In the genomic region with DNA sequence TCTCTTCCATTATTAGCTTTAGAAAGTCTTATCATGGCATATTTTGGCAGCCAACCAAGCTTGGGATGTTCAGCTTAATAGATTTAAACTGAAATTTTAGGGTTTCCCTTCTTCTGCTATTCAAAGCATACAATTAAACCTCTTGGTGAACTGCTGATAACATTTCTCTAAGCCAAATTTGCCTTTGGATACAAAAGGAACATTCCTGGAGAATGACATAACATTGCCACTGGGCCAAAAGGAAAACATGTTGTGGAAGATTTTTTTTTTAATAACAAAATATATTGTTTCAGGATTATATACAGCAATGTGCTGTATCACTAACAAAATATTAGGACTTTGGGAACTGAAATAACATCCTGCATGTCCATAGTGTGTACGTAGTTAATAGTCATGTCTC, we compare ENCODE assay signal across 22 cellular contexts.
DNase-seq lines count a peak whose midpoint lies in the region; ATAC-seq and TF ChIP-seq lines count a peak whose summit lies in the region.
"Had no signal": no experiment of that assay in that cellular context is flagged by ENCODE, and none has a peak within 500 bp of the region (broad histone marks: within the 10 kb centered on the region; RNA-seq: fewer than 3 reads in every experiment).

No MANE protein-coding gene starts in this region.

- 0 out of 2 replicates have a peak, but pooled peaks cover 7% of the 10 kb centered on the region for H3K4me1 ChIP-seq in GM23248 (ENCODE audit: insufficient read depth)
- H3K4me1 ChIP-seq: right atrium auricular region had no signal

- no peak for ATAC-seq in HG02759 (IDR thresholded peaks at IDR 0.05; ENCODE audit: unreplicated experiment)
- ATAC-seq: GM12878, K562 had no signal

- no peaks in the 10 kb centered on the region; the same call in 1 of the 2 replicates for H3K9me2 ChIP-seq in GM23248 (ENCODE audit: insufficient read depth)

- no peaks in the 10 kb centered on the region for H3K27me3 ChIP-seq in GM23248 (replicated peaks; ENCODE audit: insufficient read depth)
- no peaks in the 10 kb centered on the region for H3K27me3 ChIP-seq in brain microvascular endothelial cell (replicated peaks)
- H3K27me3 ChIP-seq: cardiac muscle cell, right atrium auricular region had no signal

- peaks cover 5 to 29% (median 17%) of the 10 kb centered on the region in 6 donors for H3K9me3 Mint-ChIP-seq in immature natural killer cell

- no peaks in the 10 kb centered on the region for H3K79me2 ChIP-seq in GM23248 (ENCODE audit: insufficient read depth)

- no peak overlapping the region for H3K4me3 Mint-ChIP-seq in immature natural killer cell
- H3K4me3 Mint-ChIP-seq: activated B cell treated with CpG ODN at 0.5 μM for 24 hours; activated CD4-positive, alpha-beta memory T cell treated with anti-CD3 and anti-CD28 coated beads for 36 hours; CD4-positive, alpha-beta memory T cell; naive B cell had no signal

- no peak overlapping the region for H3K4me2 ChIP-seq in GM23248 (ENCODE audit: unreplicated experiment)

- H3K27ac ChIP-seq in GM23248 (no peak overlapping the region), brain microvascular endothelial cell (peak overlapping the region; percentile 47)
- H3K27ac ChIP-seq: cardiac muscle cell, right atrium auricular region had no signal

- H3K9me3 ChIP-seq in GM23248 (ENCODE audit: low read depth): no peaks in the 10 kb centered on the region
- H3K9me3 ChIP-seq: right atrium auricular region had no signal

- in situ Hi-C loops in GM23248 (cut with MboI): no loop called here
- in situ Hi-C loops in brain microvascular endothelial cell (cut with HindIII; ENCODE audit: low pct_ligation_motif_present, low sequenced_read_pairs): no loop called here

- no peak overlapping the region for H3K9ac ChIP-seq in GM23248

- no peak overlapping the region for H2AFZ ChIP-seq in GM23248

- no peaks in the 10 kb centered on the region for H3K36me3 Mint-ChIP-seq in immature natural killer cell
- H3K36me3 Mint-ChIP-seq: activated CD4-positive, alpha-beta memory T cell treated with anti-CD3 and anti-CD28 coated beads for 36 hours; CD4-positive, alpha-beta memory T cell; naive B cell had no signal

- H3K4me1 Mint-ChIP-seq in immature natural killer cell: no peaks in the 10 kb centered on the region
- H3K4me1 Mint-ChIP-seq: activated B cell treated with CpG ODN at 0.5 μM for 24 hours; CD4-positive, alpha-beta memory T cell; naive B cell had no signal

- DNase-seq in GM23248: peak; percentile 47
- DNase-seq in brain microvascular endothelial cell: peak; percentile 73
- DNase-seq in foreskin fibroblast: peak; percentile 60 to 78
- peak; percentile 36 for DNase-seq in smooth muscle cell of the brain vasculature (ENCODE audit: low read depth, low spot score)
- DNase-seq in stimulated activated CD4-positive, alpha-beta T cell treated with anti-CD3 and anti-CD28 coated beads, Interleukin-15, amount 100 ng/mL, for 24 hours: no peak
- DNase-seq in immature natural killer cell: no peak
- DNase-seq: activated B cell treated with CpG ODN at 0.5 μM for 24 hours; activated CD4-positive, alpha-beta memory T cell treated with anti-CD3 and anti-CD28 coated beads for 36 hours; activated effector memory CD4-positive, alpha-beta T cell treated with Interleukin-2 at 50 U/mL for 16 hours; CD4-positive, alpha-beta memory T cell; mesenchymal stem cell; MV-4-11; naive B cell; NCI-H1694; occipital lobe; stimulated activated CD8-positive, alpha-beta memory T cell treated with anti-CD3 and anti-CD28 coated beads, Interleukin-4, amount 100 ng/mL, for 48 hours; T1000 had no signal

- peaks cover 0 to 6% (median 0%) of the 10 kb centered on the region in 3 donors for H3K27me3 Mint-ChIP-seq in immature natural killer cell (ENCODE audit: low read depth in 3 of 3)
- H3K27me3 Mint-ChIP-seq: activated B cell treated with CpG ODN at 0.5 μM for 24 hours; activated CD4-positive, alpha-beta memory T cell treated with anti-CD3 and anti-CD28 coated beads for 36 hours; CD4-positive, alpha-beta memory T cell had no signal

- no peak overlapping the region for H3K27ac Mint-ChIP-seq in immature natural killer cell
- H3K27ac Mint-ChIP-seq: activated B cell treated with CpG ODN at 0.5 μM for 24 hours; activated CD4-positive, alpha-beta memory T cell treated with anti-CD3 and anti-CD28 coated beads for 36 hours; CD4-positive, alpha-beta memory T cell; naive B cell had no signal

- TF ChIP-seq CTCF in brain microvascular endothelial cell (IDR thresholded peaks at IDR 0.05; ENCODE audit: low read depth, low read length, missing control alignments) (no peak), foreskin fibroblast (IDR thresholded peaks at IDR 0.05; ENCODE audit: low read depth, low read length) (no peak)

- H3K4me3 ChIP-seq in GM23248: no peak overlapping the region
- H3K4me3 ChIP-seq in brain microvascular endothelial cell (ENCODE audit: low read depth, low read length): no peak overlapping the region
- H3K4me3 ChIP-seq in foreskin fibroblast (ENCODE audit: low read depth in 1 of 2, low read length in 2 of 2): no peak overlapping the region
- H3K4me3 ChIP-seq: cardiac muscle cell, GM12878, K562, right atrium auricular region had no signal

- H3F3A ChIP-seq in GM23248 (ENCODE audit: insufficient read depth): no peaks in the 10 kb centered on the region

- H4K20me1 ChIP-seq in GM23248 (ENCODE audit: insufficient read depth): no peaks in the 10 kb centered on the region

- 69 to 74% methylated on average over 1 of the region's 1 CpG for WGBS in GM23248 (ENCODE audit: low coverage in 1 of 2, low lambda C conversion rate in 2 of 2, missing lambda C conversion rate in 2 of 2), 2 experiments

- no peaks in the 10 kb centered on the region for H3K36me3 ChIP-seq in GM23248 (ENCODE audit: low read depth)
- no peaks in the 10 kb centered on the region for H3K36me3 ChIP-seq in brain microvascular endothelial cell (replicated peaks)
- H3K36me3 ChIP-seq: cardiac muscle cell, right atrium auricular region had no signal

Comparison
In these comparisons a context has a peak if more than half of its experiments do, and no peak if none do; other contexts are left out.
1. DNase-seq: peak in GM23248 (single experiment), brain microvascular endothelial cell (single experiment), foreskin fibroblast (2 of 2) and smooth muscle cell of the brain vasculature (single experiment); none in stimulated activated CD4-positive, alpha-beta T cell treated with anti-CD3 and anti-CD28 coated beads, Interleukin-15, amount 100 ng/mL, for 24 hours (single experiment) and immature natural killer cell (0 of 3).